ENCODE assay signal across 8 cellular contexts in genomic region chr19:4067396-4068057, GRCh38. TPM values are rescaled to one million over a fixed set of nuclear protein-coding genes. Genes with fewer than 3 reads are reported as not detected.
DNase-seq lines count a peak whose midpoint lies in the region; ATAC-seq and TF ChIP-seq lines count a peak whose summit lies in the region.

No MANE protein-coding gene starts in this region.

- H3K4me3 Mint-ChIP-seq in chondrocyte (ENCODE audit: unreplicated experiment) = peak overlapping the region; percentile 60

- H3K36me3 ChIP-seq in DOHH2 (ENCODE audit: control insufficient read depth, low read length) = peaks cover 27% of the 10 kb centered on the region
- H3K36me3 ChIP-seq in lower lobe of right lung = peaks cover 6% of the 10 kb centered on the region
- H3K36me3 ChIP-seq in upper lobe of right lung = no peaks in the 10 kb centered on the region

- H3K27ac ChIP-seq in DOHH2 (ENCODE audit: low read depth, low read length) = peak overlapping the region; percentile 76
- H3K27ac ChIP-seq in lower lobe of right lung = peak overlapping the region; percentile 94
- H3K27ac ChIP-seq in upper lobe of right lung = peak overlapping the region; percentile 96

- H4K20me1 ChIP-seq in DOHH2 (ENCODE audit: control insufficient read depth, insufficient read depth, low read depth, low read length) = peaks cover 18% of the 10 kb centered on the region

- no peaks in the 10 kb centered on the region for H3K9me2 ChIP-seq in DOHH2 (replicated peaks; ENCODE audit: control insufficient read depth, low read length)

- peak; percentile 1 to 5 for ATAC-seq in lower lobe of right lung
- peak; percentile 0 for ATAC-seq in upper lobe of right lung

- DNase-seq in NCI-H1930 (lab: John Stamatoyannopoulos, UW) (peak; percentile 46 to 55), chondrocyte (ENCODE audit: low spot score) (no peak), lower lobe of right lung (peak; percentile 67), upper lobe of right lung (peak; percentile 80), HEK293T (ENCODE audit: extremely low spot score) (no peak), EL (no peak), NCI-H1092 treated with DMSO at 0.1 percent for 48 hours (lab: John Stamatoyannopoulos, UW) (no peak)

- H3K27me3 Mint-ChIP-seq in chondrocyte (ENCODE audit: low read depth) = no peaks in the 10 kb centered on the region

- intact Hi-C loops in lower lobe of right lung (cut with DNase I) (no loop called here), upper lobe of right lung (cut with DNase I) (no loop called here)

- peak overlapping the region; percentile 95 for H3K4me2 ChIP-seq in DOHH2 (ENCODE audit: low read length)

- no peaks in the 10 kb centered on the region for H3K9me3 ChIP-seq in DOHH2 (ENCODE audit: control insufficient read depth, insufficient read depth, low read length)
- H3K9me3 ChIP-seq in lower lobe of right lung = no peaks in the 10 kb centered on the region
- H3K9me3 ChIP-seq in upper lobe of right lung = no peaks in the 10 kb centered on the region

- H3K36me3 Mint-ChIP-seq in chondrocyte (ENCODE audit: low read depth) = no peaks in the 10 kb centered on the region

- POLR2A ChIA-PET in HEK293T (lab: Yijun Ruan, JAX) = no interaction called here

- H3K4me3 ChIP-seq in DOHH2 (ENCODE audit: low read length) (peak overlapping the region; percentile 86), lower lobe of right lung (peak overlapping the region; percentile 88), upper lobe of right lung (peak overlapping the region; percentile 79)

- H3K4me1 ChIP-seq in DOHH2 (ENCODE audit: control insufficient read depth, low read length) (peaks cover 35% of the 10 kb centered on the region), lower lobe of right lung (peaks cover 38% of the 10 kb centered on the region), upper lobe of right lung (peaks cover 32% of the 10 kb centered on the region)

- H3K27me3 ChIP-seq in DOHH2 (ENCODE audit: control insufficient read depth, low read length) (no peaks in the 10 kb centered on the region), lower lobe of right lung (ENCODE audit: low read depth) (no peaks in the 10 kb centered on the region), upper lobe of right lung (no peaks in the 10 kb centered on the region)

- H3K9me3 Mint-ChIP-seq in chondrocyte (ENCODE audit: low read depth) = no peaks in the 10 kb centered on the region

- H3K79me2 ChIP-seq in DOHH2 (ENCODE audit: control insufficient read depth, low read length) = peaks cover 33% of the 10 kb centered on the region

- H3F3A ChIP-seq in DOHH2 (ENCODE audit: control insufficient read depth, insufficient read depth) = peaks cover 8% of the 10 kb centered on the region

- CTCF ChIA-PET in HEK293T (lab: Yijun Ruan, JAX) = no interaction called here

- peak; percentile 21 for TF ChIP-seq CTCF in DOHH2 (IDR thresholded peaks at IDR 0.05; ENCODE audit: low read depth, low read length, poor library complexity, severe bottlenecking)
- peak; percentile 31 for TF ChIP-seq CTCF in chondrocyte (IDR thresholded peaks at IDR 0.05)
- no peak for TF ChIP-seq CTCF in lower lobe of right lung (IDR thresholded peaks at IDR 0.05)
- TF ChIP-seq CTCF in upper lobe of right lung (IDR thresholded peaks at IDR 0.05) = no peak

- peaks cover 18% of the 10 kb centered on the region for H3K4me1 Mint-ChIP-seq in chondrocyte (ENCODE audit: low read depth)

- H3K27ac Mint-ChIP-seq in chondrocyte (ENCODE audit: unreplicated experiment) = peak overlapping the region; percentile 74

TF ChIP-seq in HEK293T, 16 proteins besides CTCF, POLR2A, EP300 and RAD21:
- TF ChIP-seq FOXM1 (IDR thresholded peaks at IDR 0.05; ENCODE audit: borderline replicate concordance) (no peak), SUZ12 (IDR thresholded peaks at IDR 0.05) (no peak), L3MBTL2 (conservative IDR thresholded peaks at IDR 0.05) (no peak), TARDBP (IDR thresholded peaks at IDR 0.05) (no peak), HDGF (IDR thresholded peaks at IDR 0.05; ENCODE audit: borderline replicate concordance) (no peak), ZNF384 (IDR thresholded peaks at IDR 0.05) (no peak), NFRKB (IDR thresholded peaks at IDR 0.05) (no peak), FOXA1 (IDR thresholded peaks at IDR 0.05) (no peak), SP1 (IDR thresholded peaks at IDR 0.05) (no peak), PKNOX1 (IDR thresholded peaks at IDR 0.05) (no peak)

RNA-seq across cellular contexts. Expression of gene ZBTB7A, which starts 0.8 kb away (rescaled TPM):
- total RNA-seq in chondrocyte = 29.4 to 29.9 TPM (median 29.5 TPM) in 3 replicates
- total RNA-seq in lower lobe of right lung = 51.9 TPM
- total RNA-seq in upper lobe of right lung = 54.3 TPM

RNA-seq across cellular contexts. Expression of gene MAP2K2, which starts 56.4 kb away (rescaled TPM):
- total RNA-seq in chondrocyte (131 to 168 TPM (median 158 TPM) in 3 replicates), lower lobe of right lung (125 TPM), upper lobe of right lung (110 TPM)

RNA-seq across cellular contexts. Expression of gene PIAS4, which starts 60.0 kb away (rescaled TPM):
- total RNA-seq in chondrocyte (26.3 to 29.7 TPM (median 26.7 TPM) in 3 replicates), lower lobe of right lung (27.6 TPM), upper lobe of right lung (25.4 TPM)

Comparison
In these comparisons a context has a peak if more than half of its experiments do, and no peak if none do; other contexts are left out.
1. CTCF ChIP-seq: peak in DOHH2 (single experiment) and chondrocyte (single experiment); none in lower lobe of right lung (single experiment) and upper lobe of right lung (single experiment).
2. DNase-seq: peak in NCI-H1930 (2 of 2), lower lobe of right lung (single experiment) and upper lobe of right lung (single experiment); none in chondrocyte (single experiment), HEK293T (single experiment), EL (single experiment) and NCI-H1092 treated with DMSO at 0.1 percent for 48 hours (single experiment).
3. Peak in every context shown above with its lines, with median percentiles within 50 percentile points of each other: H3K27ac ChIP-seq and H3K4me3 ChIP-seq.